Comparison of ENCODE assay signal across 18 cellular contexts in genomic region chr11:10225553-10225952, GRCh38.
"Had no signal": no experiment of that assay in that cellular context is flagged by ENCODE, and none has a peak within 500 bp of the region (broad histone marks: within the 10 kb centered on the region; RNA-seq: fewer than 3 reads in every experiment).

No MANE protein-coding gene starts in this region.

- H3K4me1 ChIP-seq: colonic mucosa, parathyroid adenoma had no signal

- DNase-seq: activated CD4-positive, alpha-beta T cell treated with anti-CD3 and anti-CD28 coated beads, Interleukin-2, amount 50 U/mL, for 4 hours; activated effector memory CD4-positive, alpha-beta T cell treated with anti-CD3 and anti-CD28 coated beads, Interleukin-2, amount 50 U/mL, for 16 hours; activated T-cell treated with anti-CD3 and anti-CD28 coated beads, Interleukin-2, amount 50 U/mL, for 72 hours; adrenal gland; caudate nucleus; colonic mucosa; erythroblast; foreskin fibroblast; glutamatergic neuron; mammary epithelial cell; mucosa of descending colon; naive B cell; stimulated activated CD4-positive, alpha-beta T cell treated with anti-CD3 and anti-CD28 coated beads, Interleukin-2, amount 100 ng/mL, for 24 hours; stimulated activated naive CD4-positive, alpha-beta T cell treated with Interleukin-2 at 50 U/mL for 16 hours; WERI-Rb-1 had no signal

- H3K27ac ChIP-seq: adrenal gland, colonic mucosa, parathyroid adenoma, SK-N-MC, WERI-Rb-1 had no signal

- H3K27me3 ChIP-seq: adrenal gland, colonic mucosa had no signal

- H3K9me3 ChIP-seq: adrenal gland, colonic mucosa, mucosa of descending colon had no signal

- H3K36me3 ChIP-seq: adrenal gland, colonic mucosa, WERI-Rb-1 had no signal

- ATAC-seq: activated T-cell treated with anti-CD3 and anti-CD28 coated beads, Interleukin-2, amount 50 U/mL, for 72 hours; left lobe of liver; mucosa of descending colon had no signal

- H3K4me3 ChIP-seq: adrenal gland, colonic mucosa, mucosa of descending colon, SK-N-MC had no signal
